13 cellular contexts compared by ENCODE assay signal in the genomic region with DNA sequence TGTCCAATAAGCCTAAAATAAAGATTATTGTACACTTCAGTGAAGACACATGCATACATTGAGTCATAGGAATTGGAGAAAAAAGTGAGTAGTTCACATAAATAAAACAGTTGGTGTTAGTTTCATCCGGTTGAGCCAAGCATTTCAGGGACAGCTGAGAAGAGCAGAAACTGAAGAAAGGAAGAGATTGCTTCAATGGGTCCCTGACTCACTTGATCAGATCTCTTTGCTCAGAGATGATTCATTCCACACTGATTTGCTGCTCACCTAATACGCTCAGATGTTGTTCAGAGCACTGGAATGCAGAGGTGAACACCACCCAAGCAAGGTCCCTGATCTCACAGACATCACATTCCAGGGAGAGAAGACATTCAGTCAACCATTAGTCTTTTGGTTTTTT.
DNase-seq lines count a peak whose midpoint lies in the region; ATAC-seq and TF ChIP-seq lines count a peak whose summit lies in the region.
"Had no signal": no experiment of that assay in that cellular context is flagged by ENCODE, and none has a peak within 500 bp of the region (broad histone marks: within the 10 kb centered on the region; RNA-seq: fewer than 3 reads in every experiment).

No MANE protein-coding gene starts in this region.

- intact Hi-C loops in left ventricle myocardium inferior (cut with micrococcal nuclease), result no loop called here

- in situ Hi-C loops in GM23248 (cut with MboI), result no loop called here

- H3K4me3 ChIP-seq in GM23248 (0 out of 2 replicates have a peak overlapping the region, but pooled peaks have one; percentile 18), RWPE2 (ENCODE audit: severe bottlenecking) (no peak overlapping the region), left ventricle myocardium inferior (no peak overlapping the region)
- H3K4me3 ChIP-seq: pancreas had no signal

- H3K4me1 ChIP-seq in GM23248 (ENCODE audit: insufficient read depth), result peaks cover 36% of the 10 kb centered on the region
- H3K4me1 ChIP-seq in RWPE2 (ENCODE audit: insufficient read depth, poor library complexity, severe bottlenecking), result peaks cover 27% of the 10 kb centered on the region
- no peaks in the 10 kb centered on the region for H3K4me1 ChIP-seq in left ventricle myocardium inferior
- H3K4me1 ChIP-seq: pancreas had no signal

- H3K27ac ChIP-seq in GM23248 (peak overlapping the region; percentile 86), RWPE2 (ENCODE audit: poor library complexity, severe bottlenecking) (peak overlapping the region; percentile 96), left ventricle myocardium inferior (replicated peaks) (no peak overlapping the region)
- H3K27ac ChIP-seq: pancreas had no signal

- H3K9me2 ChIP-seq in GM23248 (ENCODE audit: insufficient read depth), result no peaks in the 10 kb centered on the region

- no peaks in the 10 kb centered on the region for H4K20me1 ChIP-seq in GM23248 (ENCODE audit: insufficient read depth)

- H3K9me3 ChIP-seq in GM23248 (ENCODE audit: low read depth) (no peaks in the 10 kb centered on the region), RWPE2 (ENCODE audit: severe bottlenecking) (no peaks in the 10 kb centered on the region), left ventricle myocardium inferior (replicated peaks) (no peaks in the 10 kb centered on the region)
- H3K9me3 ChIP-seq: pancreas had no signal

- DNase-seq in GM23248, result peak; percentile 95
- DNase-seq in RWPE2 (ENCODE audit: low spot score), result peak; percentile 79
- peak; percentile 83 for DNase-seq in fibroblast of peridontal ligament (ENCODE audit: extremely low read depth)
- DNase-seq in pulmonary artery endothelial cell (ENCODE audit: low read depth, low spot score), result peak; percentile 41
- no peak for DNase-seq in left ventricle myocardium inferior
- DNase-seq in cerebellum (ENCODE audit: low spot score), result no peak
- DNase-seq in NCI-H1105 (lab: John Stamatoyannopoulos, UW), result no peak
- DNase-seq: activated CD4-positive, alpha-beta memory T cell treated with anti-CD3 and anti-CD28 coated beads for 36 hours; anterior cingulate cortex; NCI-H2081; pancreas had no signal

- ATAC-seq in RWPE2 (ENCODE audit: low read depth) (peak; percentile 97), GM19035 (IDR thresholded peaks at IDR 0.05; ENCODE audit: unreplicated experiment) (no peak)
- ATAC-seq: pancreas, Right ventricle myocardium inferior had no signal

- TF ChIP-seq CTCF in RWPE2 (IDR thresholded peaks at IDR 0.05; ENCODE audit: poor library complexity, severe bottlenecking) (no peak), left ventricle myocardium inferior (IDR thresholded peaks at IDR 0.05; ENCODE audit: borderline replicate concordance) (no peak)

- H3K36me3 ChIP-seq in GM23248 (ENCODE audit: low read depth) (no peaks in the 10 kb centered on the region), RWPE2 (ENCODE audit: low read depth) (0 out of 2 replicates have a peak, but pooled peaks cover 4% of the 10 kb centered on the region), left ventricle myocardium inferior (no peaks in the 10 kb centered on the region)
- H3K36me3 ChIP-seq: pancreas had no signal

- 0 out of 2 replicates have a peak overlapping the region, but pooled peaks have one; percentile 7 for H2AFZ ChIP-seq in GM23248

- H3K27me3 ChIP-seq in GM23248 (replicated peaks; ENCODE audit: insufficient read depth) (no peaks in the 10 kb centered on the region), RWPE2 (ENCODE audit: insufficient read depth, poor library complexity, severe bottlenecking) (no peaks in the 10 kb centered on the region), left ventricle myocardium inferior (ENCODE audit: low read depth) (no peaks in the 10 kb centered on the region)
- H3K27me3 ChIP-seq: pancreas had no signal

- H3K9ac ChIP-seq in GM23248, result peak overlapping the region; percentile 29; the same call in 1 of the 2 replicates

- H3F3A ChIP-seq in GM23248 (ENCODE audit: insufficient read depth), result peaks cover 28% of the 10 kb centered on the region

- no peaks in the 10 kb centered on the region for H3K79me2 ChIP-seq in GM23248 (ENCODE audit: insufficient read depth)

- peak overlapping the region; percentile 63 for H3K4me2 ChIP-seq in GM23248 (ENCODE audit: unreplicated experiment)

- WGBS in GM23248 (ENCODE audit: low coverage in 1 of 2, low lambda C conversion rate in 2 of 2, missing lambda C conversion rate in 2 of 2), 2 experiments, result 0% methylated on average over 2 of the region's 2 CpGs

Comparison
In these comparisons a context has a peak if more than half of its experiments do, and no peak if none do; other contexts are left out.
1. DNase-seq: peak in GM23248 (single experiment), RWPE2 (single experiment), fibroblast of peridontal ligament (single experiment) and pulmonary artery endothelial cell (single experiment); none in left ventricle myocardium inferior (single experiment), cerebellum (single experiment) and NCI-H1105 (single experiment).